8 cellular contexts compared by ENCODE assay signal in genomic region chr15:43518073-43518761, GRCh38. TPM values are rescaled to one million over a fixed set of nuclear protein-coding genes. Genes with fewer than 3 reads are reported as not detected.
DNase-seq lines count a peak whose midpoint lies in the region; TF ChIP-seq lines count a peak whose summit lies in the region.

No MANE protein-coding gene starts in this region.

- no peaks in the 10 kb centered on the region for H3K9me3 ChIP-seq in mucosa of rectum (ENCODE audit: control insufficient read depth in 2 of 2, low read length in 2 of 2)

- H3K4me1 ChIP-seq in mucosa of rectum (ENCODE audit: control insufficient read depth in 2 of 2, insufficient read depth in 2 of 2, low read length in 2 of 2) (peaks cover 5 to 21% of the 10 kb centered on the region in 2 donors), urinary bladder (ENCODE audit: insufficient read depth) (no peaks in the 10 kb centered on the region)

- H3K36me3 ChIP-seq in mucosa of rectum (ENCODE audit: control insufficient read depth in 2 of 2, insufficient read depth in 2 of 2, low read length in 2 of 2) (no peaks in the 10 kb centered on the region), urinary bladder (ENCODE audit: insufficient read depth) (no peaks in the 10 kb centered on the region)

- no peak overlapping the region for H3K27ac Mint-ChIP-seq in activated naive CD4-positive, alpha-beta T cell treated with anti-CD3 and anti-CD28 coated beads, Interleukin-2, amount 50 U/mL, for 24 hours
- no peak overlapping the region for H3K27ac Mint-ChIP-seq in activated naive CD4-positive, alpha-beta T cell treated with anti-CD3 and anti-CD28 coated beads, Interleukin-2, amount 10 ng/mL, durations not matched to agents 7 days and 5 days

- H3K27me3 Mint-ChIP-seq in activated naive CD4-positive, alpha-beta T cell treated with anti-CD3 and anti-CD28 coated beads, Interleukin-2, amount 50 U/mL, for 24 hours = peaks cover 26% of the 10 kb centered on the region
- H3K27me3 Mint-ChIP-seq in activated naive CD4-positive, alpha-beta T cell treated with anti-CD3 and anti-CD28 coated beads, Interleukin-2, amount 10 ng/mL, durations not matched to agents 7 days and 5 days = peaks cover 55% of the 10 kb centered on the region

- H3K9ac ChIP-seq in mucosa of rectum (ENCODE audit: low read depth in 1 of 2, low read length in 2 of 2) = peak overlapping the region; percentile 24 to 32

- peak overlapping the region; percentile 39 for H3K4me3 ChIP-seq in epithelial cell of proximal tubule (ENCODE audit: low read depth, low read length)
- peak overlapping the region; percentile 55 to 74 for H3K4me3 ChIP-seq in mucosa of rectum (ENCODE audit: low read length in 2 of 2)
- peak overlapping the region; percentile 37 for H3K4me3 ChIP-seq in urinary bladder (ENCODE audit: low read depth, low read length)

- H3K27me3 ChIP-seq in mucosa of rectum (ENCODE audit: control insufficient read depth in 2 of 2, insufficient read depth in 2 of 2, low read length in 2 of 2) = peaks cover 0 to 5% of the 10 kb centered on the region in 2 donors

- H3K27ac ChIP-seq in mucosa of rectum (ENCODE audit: low read depth in 2 of 2, low read length in 2 of 2) = peak overlapping the region; percentile 2 to 71
- no peak overlapping the region for H3K27ac ChIP-seq in urinary bladder (ENCODE audit: low read depth)

- no peak for TF ChIP-seq CTCF in epithelial cell of proximal tubule (conservative IDR thresholded peaks at IDR 0.05; ENCODE audit: low read depth, low read length)

- WGBS in urinary bladder = 1% methylated on average over 18 of the region's 18 CpGs

- H3K9me3 Mint-ChIP-seq in activated naive CD4-positive, alpha-beta T cell treated with anti-CD3 and anti-CD28 coated beads, Interleukin-2, amount 50 U/mL, for 24 hours = no peaks in the 10 kb centered on the region
- H3K9me3 Mint-ChIP-seq in activated naive CD4-positive, alpha-beta T cell treated with anti-CD3 and anti-CD28 coated beads, Interleukin-2, amount 10 ng/mL, durations not matched to agents 7 days and 5 days = no peaks in the 10 kb centered on the region

- no peaks in the 10 kb centered on the region for H3K36me3 Mint-ChIP-seq in activated naive CD4-positive, alpha-beta T cell treated with anti-CD3 and anti-CD28 coated beads, Interleukin-2, amount 50 U/mL, for 24 hours
- H3K36me3 Mint-ChIP-seq in activated naive CD4-positive, alpha-beta T cell treated with anti-CD3 and anti-CD28 coated beads, Interleukin-2, amount 10 ng/mL, durations not matched to agents 7 days and 5 days = peaks cover 14% of the 10 kb centered on the region

- no peak for DNase-seq in activated naive CD4-positive, alpha-beta T cell treated with anti-CD3 and anti-CD28 coated beads, Interleukin-2, amount 10 ng/mL, durations not matched to agents 7 days and 5 days
- peak; percentile 74 for DNase-seq in SHP77 treated with DMSO at 0.1 percent for 48 hours (lab: John Stamatoyannopoulos, UW)
- DNase-seq in epithelial cell of proximal tubule (ENCODE audit: low read depth) = no peak
- no peak for DNase-seq in SW 1271 (lab: John Stamatoyannopoulos, UW)
- DNase-seq in NCI-H128 (lab: John Stamatoyannopoulos, UW; ENCODE audit: unreplicated experiment) = no peak

- peak overlapping the region; percentile 66 for H3K4me3 Mint-ChIP-seq in activated naive CD4-positive, alpha-beta T cell treated with anti-CD3 and anti-CD28 coated beads, Interleukin-2, amount 50 U/mL, for 24 hours
- H3K4me3 Mint-ChIP-seq in activated naive CD4-positive, alpha-beta T cell treated with anti-CD3 and anti-CD28 coated beads, Interleukin-2, amount 10 ng/mL, durations not matched to agents 7 days and 5 days = no peak overlapping the region

- CTCF ChIA-PET in activated naive CD4-positive, alpha-beta T cell treated with anti-CD3 and anti-CD28 coated beads, Interleukin-2, amount 10 ng/mL, durations not matched to agents 7 days and 5 days (lab: Charles Lee) = interaction anchor here (0.6 kb wide), 1 partner anchor 597 kb away, joined by 3 read pairs; no protein-coding TSS in a partner anchor

- peaks cover 19% of the 10 kb centered on the region for H3K4me1 Mint-ChIP-seq in activated naive CD4-positive, alpha-beta T cell treated with anti-CD3 and anti-CD28 coated beads, Interleukin-2, amount 50 U/mL, for 24 hours
- peaks cover 54% of the 10 kb centered on the region for H3K4me1 Mint-ChIP-seq in activated naive CD4-positive, alpha-beta T cell treated with anti-CD3 and anti-CD28 coated beads, Interleukin-2, amount 10 ng/mL, durations not matched to agents 7 days and 5 days

RNA-seq across cellular contexts. Expression of gene MAP1A, which starts 0.8 kb away (rescaled TPM):
- 0.72 and 1.7 TPM in 2 replicates for total RNA-seq in epithelial cell of proximal tubule
- 14.3 TPM for total RNA-seq in urinary bladder
- 27.3 TPM for polyA plus RNA-seq in urinary bladder

RNA-seq across cellular contexts. Expression of gene TP53BP1, which starts 25.3 kb away (rescaled TPM):
- total RNA-seq in epithelial cell of proximal tubule (17.5 and 28.8 TPM in 2 replicates), urinary bladder (106 TPM)
- 16.7 TPM for polyA plus RNA-seq in urinary bladder
